ENCODE assay signal across 15 cellular contexts in the genomic region with DNA sequence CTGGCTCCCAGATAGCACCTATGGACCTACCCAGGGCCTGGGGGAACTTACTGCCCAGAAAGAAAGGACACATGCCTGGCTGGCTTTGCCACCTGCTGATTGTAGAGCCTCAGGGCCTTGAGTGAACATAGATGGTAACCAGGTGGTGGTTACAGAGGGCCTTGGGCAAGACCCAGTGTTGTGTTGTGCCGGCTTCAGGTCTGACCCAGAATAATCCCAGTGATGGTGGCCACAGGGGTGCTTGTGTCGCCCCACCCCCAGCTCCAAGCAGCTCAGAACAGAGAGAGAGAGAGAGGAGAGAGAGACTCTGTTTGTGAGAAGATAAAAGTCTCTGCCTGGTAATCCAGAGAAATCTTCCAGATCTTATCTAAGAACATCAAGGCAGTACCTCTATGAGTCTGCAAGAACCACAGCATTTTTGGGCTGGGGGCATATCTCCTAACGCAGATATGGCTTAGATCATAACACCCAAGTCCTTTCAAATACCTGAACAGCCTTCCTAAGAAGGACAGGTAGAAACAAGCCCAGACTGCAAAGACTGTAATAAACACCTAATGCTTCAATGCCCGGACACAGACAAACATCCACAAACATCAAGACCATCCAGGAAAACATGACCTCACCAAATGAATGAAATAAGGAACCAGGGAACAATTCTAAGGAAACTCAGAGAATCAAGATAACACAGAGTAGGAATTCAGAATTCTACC. TPM values are rescaled to one million over a fixed set of nuclear protein-coding genes. Genes with fewer than 3 reads are reported as not detected.
DNase-seq lines count a peak whose midpoint lies in the region; ATAC-seq and TF ChIP-seq lines count a peak whose summit lies in the region.
"Had no signal": no experiment of that assay in that cellular context is flagged by ENCODE, and none has a peak within 500 bp of the region (broad histone marks: within the 10 kb centered on the region; RNA-seq: fewer than 3 reads in every experiment).

No MANE protein-coding gene starts in this region.

- TF ChIP-seq CTCF in Caco-2 (IDR thresholded peaks at IDR 0.05; ENCODE audit: insufficient read depth in 1 of 2, low read depth in 1 of 2, low read length in 1 of 2, severe bottlenecking in 1 of 2, unreplicated experiment in 1 of 2) (no peak), epithelial cell of esophagus (IDR thresholded peaks at IDR 0.05; ENCODE audit: insufficient read depth, low read depth, low read length, missing control alignments) (no peak)

- H3K27me3 ChIP-seq in Caco-2 (replicated peaks; ENCODE audit: control insufficient read depth, insufficient read depth, low read length) (no peaks in the 10 kb centered on the region), trophoblast cell (ENCODE audit: insufficient read depth, low read length) (no peaks in the 10 kb centered on the region)

- no peak overlapping the region for H3K4me3 ChIP-seq in Caco-2 (ENCODE audit: low read depth, low read length)
- no peak overlapping the region for H3K4me3 ChIP-seq in epithelial cell of esophagus (ENCODE audit: low read length)
- no peak overlapping the region for H3K4me3 ChIP-seq in trophoblast cell (ENCODE audit: low read depth, low read length)
- H3K4me3 ChIP-seq: GM12878 had no signal

- H3K4ac ChIP-seq in trophoblast cell (ENCODE audit: low read depth, low read length) = no peak overlapping the region

- H3K36me3 Mint-ChIP-seq in Caco-2 (ENCODE audit: insufficient read depth, unreplicated experiment) = no peaks in the 10 kb centered on the region
- H3K36me3 Mint-ChIP-seq: CD14-positive monocyte; CD8-positive, alpha-beta T cell had no signal

- no peak overlapping the region for H3K23ac ChIP-seq in trophoblast cell (ENCODE audit: low read length)

- no peak overlapping the region for H2BK120ac ChIP-seq in trophoblast cell (ENCODE audit: insufficient read depth, low read length, poor library complexity)

- H3K14ac ChIP-seq in trophoblast cell (ENCODE audit: low read length) = no peak overlapping the region

- H4K91ac ChIP-seq in trophoblast cell (ENCODE audit: low read depth, low read length) = no peak overlapping the region

- no CpG with 5 or more reads among the region's 4 CpGs for WGBS in trophoblast cell (ENCODE audit: extremely low coverage, insufficient coverage, insufficient read length)

- no peak overlapping the region for H2BK5ac ChIP-seq in trophoblast cell (ENCODE audit: low read depth, low read length, poor library complexity)

- H2BK12ac ChIP-seq in trophoblast cell (ENCODE audit: low read length) = no peak overlapping the region

- H3K79me1 ChIP-seq in trophoblast cell (ENCODE audit: low read length) = peaks cover 13% of the 10 kb centered on the region

- no peaks in the 10 kb centered on the region for H3K27me3 Mint-ChIP-seq in Caco-2 (ENCODE audit: insufficient read depth, unreplicated experiment)

- BruUV-seq in Caco-2 (replicated peaks; lab: Mats Ljungman, UMichigan) = no TSS peak

- H3K36me3 ChIP-seq in Caco-2 (ENCODE audit: control insufficient read depth, insufficient read depth, low read length) = no peaks in the 10 kb centered on the region
- no peaks in the 10 kb centered on the region for H3K36me3 ChIP-seq in trophoblast cell (ENCODE audit: control insufficient read depth in 1 of 2, insufficient read depth in 2 of 2, low read length in 2 of 2)

- H3K4me3 Mint-ChIP-seq in Caco-2 (ENCODE audit: unreplicated experiment) = peak overlapping the region; percentile 41
- H3K4me3 Mint-ChIP-seq: CD14-positive monocyte; CD8-positive, alpha-beta T cell; HFFc6 had no signal

- no peak overlapping the region for H3K9ac ChIP-seq in trophoblast cell (ENCODE audit: low read length)

- H3K27ac ChIP-seq in trophoblast cell (ENCODE audit: low read depth, low read length) = peak overlapping the region; percentile 22
- H3K27ac ChIP-seq: HL-60 had no signal

- H3K4me1 Mint-ChIP-seq in Caco-2 (ENCODE audit: low read depth, unreplicated experiment) = peaks cover 30% of the 10 kb centered on the region

- H3K4me1 ChIP-seq in Caco-2 = peaks cover 35% of the 10 kb centered on the region
- H3K4me1 ChIP-seq in trophoblast cell (ENCODE audit: control insufficient read depth in 1 of 2, insufficient read depth in 2 of 2, low read length in 2 of 2) = peaks cover 5 to 15% of the 10 kb centered on the region in 2 experiments

- POLR2A ChIA-PET in Caco-2 (lab: Charles Lee) = interaction anchor here (1.2 kb wide), 1 partner anchor 16 kb away, joined by 4 read pairs; the partner anchor contains the start of gene RP2

- H3K27ac Mint-ChIP-seq in Caco-2 (ENCODE audit: unreplicated experiment) = peak overlapping the region; percentile 86
- H3K27ac Mint-ChIP-seq: CD8-positive, alpha-beta T cell; HFFc6 had no signal

- no peak overlapping the region for H2AFZ ChIP-seq in trophoblast cell (ENCODE audit: insufficient read depth, low read length, poor library complexity)

- H2AK5ac ChIP-seq in trophoblast cell (ENCODE audit: low read length) = no peak overlapping the region

- intact Hi-C loops in Caco-2 (cut with micrococcal nuclease; ENCODE audit: unreplicated experiment) = loop anchor here (1.0 kb wide), 2 partner anchors 8 to 16 kb away; no protein-coding TSS in a partner anchor

- H3K18ac ChIP-seq in trophoblast cell (ENCODE audit: low read length) = no peak overlapping the region

- H3K9me3 ChIP-seq in Caco-2 (no peaks in the 10 kb centered on the region), trophoblast cell (ENCODE audit: insufficient read depth, low read depth, low read length) (no peaks in the 10 kb centered on the region)

- DNase-seq in Caco-2 = peak; percentile 61 to 63
- DNase-seq in NCI-H146 treated with DMSO at 0.1 percent for 48 hours (lab: John Stamatoyannopoulos, UW; ENCODE audit: unreplicated experiment) = peak; percentile 8
- peak; percentile 76 for DNase-seq in epithelial cell of esophagus (ENCODE audit: low read depth)
- DNase-seq in trophoblast cell = peak; percentile 56 to 73
- no peak for DNase-seq in medulla oblongata (ENCODE audit: extremely low spot score)
- DNase-seq in AML-193 (lab: John Stamatoyannopoulos, UW) = no peak
- DNase-seq: CD8-positive, alpha-beta T cell; COR-L47; DMS53; HCEC 1CT; HFFc6 had no signal

- no peak overlapping the region for H3K4me2 ChIP-seq in trophoblast cell (ENCODE audit: low read length)

- H3K9me3 Mint-ChIP-seq in Caco-2 (ENCODE audit: unreplicated experiment) = no peaks in the 10 kb centered on the region
- H3K9me3 Mint-ChIP-seq: HFFc6 had no signal

- no peaks in the 10 kb centered on the region for H3K79me2 ChIP-seq in trophoblast cell (ENCODE audit: control insufficient read depth, insufficient read depth, low read length, poor library complexity)

- no peak overlapping the region for H4K12ac ChIP-seq in trophoblast cell (ENCODE audit: low read depth, low read length)

- H4K8ac ChIP-seq in trophoblast cell (ENCODE audit: low read depth, low read length) = no peak overlapping the region

- CTCF ChIA-PET in Caco-2 (lab: Charles Lee) = no interaction called here

- ATAC-seq in HG02840 (IDR thresholded peaks at IDR 0.05; ENCODE audit: low FRiP score, unreplicated experiment) = no peak
- ATAC-seq: CD8-positive, alpha-beta T cell; GM12878 had no signal

RNA-seq across cellular contexts. Expression of gene RP2, which starts 16.3 kb away (rescaled TPM):
- total RNA-seq in Caco-2 (2022) = 32.7 and 33.1 TPM in 2 replicates
- 12.6 and 13.8 TPM in 2 replicates for polyA plus RNA-seq in trophoblast cell (2013)

Comparison
In these comparisons a context has a peak if more than half of its experiments do, and no peak if none do; other contexts are left out.
1. DNase-seq: peak in Caco-2 (2 of 2), NCI-H146 treated with DMSO at 0.1 percent for 48 hours (single experiment), epithelial cell of esophagus (single experiment) and trophoblast cell (2 of 2); none in medulla oblongata (single experiment) and AML-193 (0 of 2).